Comparison of ENCODE assay signal across 32 cellular contexts in genomic region chr9:16482764-16483163, GRCh38.
"Had no signal": no experiment of that assay in that cellular context is flagged by ENCODE, and none has a peak within 500 bp of the region (broad histone marks: within the 10 kb centered on the region; RNA-seq: fewer than 3 reads in every experiment).

No MANE protein-coding gene starts in this region.

- H3K4me1 ChIP-seq: adrenal gland, ascending aorta, gastrocnemius medialis, pancreas, prostate gland, upper lobe of left lung had no signal

- ATAC-seq: effector memory CD8-positive, alpha-beta T cell; gastrocnemius medialis; left cardiac atrium; left ventricle myocardium superior; pancreas; stimulated activated effector memory CD8-positive, alpha-beta T cell treated with anti-CD3 and anti-CD28 coated beads, Interleukin-12 subunit alpha, Interleukin-12 subunit beta, amount 100 ng/mL, for 72 hours; stimulated activated naive CD8-positive, alpha-beta T cell treated with anti-CD3 and anti-CD28 coated beads, Interleukin-15, amount 100 ng/mL, for 72 hours had no signal

- H3K36me3 ChIP-seq: adrenal gland, ascending aorta, brain microvascular endothelial cell, gastrocnemius medialis, pancreas, prostate gland, sigmoid colon, upper lobe of left lung, vagina had no signal

- H3K27me3 ChIP-seq: adrenal gland, ascending aorta, brain microvascular endothelial cell, gastrocnemius medialis, pancreas, sigmoid colon, upper lobe of left lung, vagina had no signal

- H3K36me3 Mint-ChIP-seq: activated CD4-positive, alpha-beta memory T cell treated with anti-CD3 and anti-CD28 coated beads for 36 hours; activated naive CD8-positive, alpha-beta T cell treated with anti-CD3 and anti-CD28 coated beads for 36 hours; stimulated activated effector memory CD8-positive, alpha-beta T cell treated with anti-CD3 and anti-CD28 coated beads, Interleukin-12 subunit alpha, Interleukin-12 subunit beta, amount 100 ng/mL, for 72 hours had no signal

- DNase-seq: activated CD4-positive, alpha-beta memory T cell treated with anti-CD3 and anti-CD28 coated beads for 36 hours; activated CD4-positive, alpha-beta T cell treated with anti-CD3 and anti-CD28 coated beads for 48 hours; activated CD8-positive, alpha-beta memory T cell treated with anti-CD3 and anti-CD28 coated beads, Interleukin-2, amount 50 U/mL, for 4 hours; activated effector memory CD4-positive, alpha-beta T cell treated with anti-CD3 and anti-CD28 coated beads, Interleukin-2, amount 50 U/mL, for 16 hours; activated naive CD4-positive, alpha-beta T cell treated with anti-CD3 and anti-CD28 coated beads for 36 hours; activated naive CD8-positive, alpha-beta T cell treated with anti-CD3 and anti-CD28 coated beads for 36 hours; activated T-cell treated with anti-CD3 and anti-CD28 coated beads, Interleukin-2, amount 50 U/mL, for 1 hour; adrenal gland; brain microvascular endothelial cell; cortex of kidney; effector memory CD8-positive, alpha-beta T cell; erythroblast; gastrocnemius medialis; glutamatergic neuron; islet precursor cell; left cardiac atrium; left ventricle myocardium superior; nephron progenitor cell; pancreas; retina; sigmoid colon; small intestine; stimulated activated CD4-positive, alpha-beta T cell treated with anti-CD3 and anti-CD28 coated beads, Interleukin-4, amount 100 ng/mL, for 24 hours; stimulated activated naive CD8-positive, alpha-beta T cell treated with anti-CD3 and anti-CD28 coated beads, Interleukin-15, amount 100 ng/mL, for 72 hours; substantia nigra; upper lobe of left lung had no signal

- H3K9me3 Mint-ChIP-seq: activated CD4-positive, alpha-beta memory T cell treated with anti-CD3 and anti-CD28 coated beads for 36 hours; activated naive CD8-positive, alpha-beta T cell treated with anti-CD3 and anti-CD28 coated beads for 36 hours; activated T-helper 1 cell treated with anti-CD3 and anti-CD28 coated beads, Interleukin-12 subunit alpha, Interleukin-12 subunit beta, Interleukin-2, Interleukin-4 antibody, amounts not matched to agents 30 ng/mL and 10 ng/mL and 1 ng/mL, durations not matched to agents 14 hours and 24 hours and 36 hours; stimulated activated naive CD8-positive, alpha-beta T cell treated with anti-CD3 and anti-CD28 coated beads, Interleukin-15, amount 100 ng/mL, for 72 hours had no signal

- H3K4me3 Mint-ChIP-seq: activated CD4-positive, alpha-beta memory T cell treated with anti-CD3 and anti-CD28 coated beads for 36 hours; activated naive CD4-positive, alpha-beta T cell treated with anti-CD3 and anti-CD28 coated beads for 36 hours; activated naive CD8-positive, alpha-beta T cell treated with anti-CD3 and anti-CD28 coated beads for 36 hours; activated T-helper 1 cell treated with anti-CD3 and anti-CD28 coated beads, Interleukin-12 subunit alpha, Interleukin-12 subunit beta, Interleukin-2, Interleukin-4 antibody, amounts not matched to agents 30 ng/mL and 10 ng/mL and 1 ng/mL, durations not matched to agents 14 hours and 24 hours and 36 hours; effector memory CD8-positive, alpha-beta T cell; nephron progenitor cell; stimulated activated effector memory CD8-positive, alpha-beta T cell treated with anti-CD3 and anti-CD28 coated beads, Interleukin-12 subunit alpha, Interleukin-12 subunit beta, amount 100 ng/mL, for 72 hours; stimulated activated naive CD8-positive, alpha-beta T cell treated with anti-CD3 and anti-CD28 coated beads, Interleukin-15, amount 100 ng/mL, for 72 hours had no signal

- H3K9me3 ChIP-seq: adrenal gland, ascending aorta, gastrocnemius medialis, pancreas, prostate gland, sigmoid colon, upper lobe of left lung, vagina had no signal

- H3K27ac ChIP-seq: adrenal gland, ascending aorta, brain microvascular endothelial cell, gastrocnemius medialis, pancreas, prostate gland, upper lobe of left lung, vagina, VCaP had no signal

- H3K4me3 ChIP-seq: adrenal gland, ascending aorta, gastrocnemius medialis, pancreas, prostate gland, sigmoid colon, upper lobe of left lung, vagina had no signal

- H3K27ac Mint-ChIP-seq: activated CD4-positive, alpha-beta memory T cell treated with anti-CD3 and anti-CD28 coated beads for 36 hours; activated naive CD4-positive, alpha-beta T cell treated with anti-CD3 and anti-CD28 coated beads for 36 hours; activated naive CD8-positive, alpha-beta T cell treated with anti-CD3 and anti-CD28 coated beads for 36 hours; activated T-helper 1 cell treated with anti-CD3 and anti-CD28 coated beads, Interleukin-12 subunit alpha, Interleukin-12 subunit beta, Interleukin-2, Interleukin-4 antibody, amounts not matched to agents 30 ng/mL and 10 ng/mL and 1 ng/mL, durations not matched to agents 14 hours and 24 hours and 36 hours; effector memory CD8-positive, alpha-beta T cell; nephron progenitor cell; stimulated activated effector memory CD8-positive, alpha-beta T cell treated with anti-CD3 and anti-CD28 coated beads, Interleukin-12 subunit alpha, Interleukin-12 subunit beta, amount 100 ng/mL, for 72 hours; stimulated activated naive CD8-positive, alpha-beta T cell treated with anti-CD3 and anti-CD28 coated beads, Interleukin-15, amount 100 ng/mL, for 72 hours had no signal

- H3K27me3 Mint-ChIP-seq: activated CD4-positive, alpha-beta memory T cell treated with anti-CD3 and anti-CD28 coated beads for 36 hours; activated naive CD8-positive, alpha-beta T cell treated with anti-CD3 and anti-CD28 coated beads for 36 hours; effector memory CD8-positive, alpha-beta T cell; stimulated activated naive CD8-positive, alpha-beta T cell treated with anti-CD3 and anti-CD28 coated beads, Interleukin-15, amount 100 ng/mL, for 72 hours had no signal

- H3K4me1 Mint-ChIP-seq: activated naive CD8-positive, alpha-beta T cell treated with anti-CD3 and anti-CD28 coated beads for 36 hours; stimulated activated effector memory CD8-positive, alpha-beta T cell treated with anti-CD3 and anti-CD28 coated beads, Interleukin-12 subunit alpha, Interleukin-12 subunit beta, amount 100 ng/mL, for 72 hours; stimulated activated naive CD8-positive, alpha-beta T cell treated with anti-CD3 and anti-CD28 coated beads, Interleukin-15, amount 100 ng/mL, for 72 hours had no signal
